In the genomic region with DNA sequence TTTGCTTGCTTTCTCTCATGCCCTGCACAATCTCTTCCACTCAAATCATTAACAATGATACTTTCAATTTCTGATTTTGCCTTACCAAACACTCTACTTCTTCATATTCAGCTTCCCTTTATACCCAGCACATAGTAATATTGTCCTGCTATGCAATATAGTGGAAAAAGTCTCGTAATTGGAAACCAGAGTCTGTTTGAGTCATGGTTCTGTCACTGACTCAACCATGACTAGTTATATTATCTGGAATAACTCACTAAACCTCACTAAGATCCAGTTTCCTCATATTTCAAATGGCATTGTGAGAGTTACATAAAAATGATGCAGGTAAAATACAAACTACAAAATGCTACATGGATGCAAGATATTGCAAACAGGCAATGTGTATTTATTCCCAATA, we compare ENCODE assay signal across 17 cellular contexts.
A peak's percentile ranks its signal among the peaks of the same experiment; 100 is the strongest.
DNase-seq lines count a peak whose midpoint lies in the region; TF ChIP-seq lines count a peak whose summit lies in the region.
"Had no signal": no experiment of that assay in that cellular context is flagged by ENCODE, and none has a peak within 500 bp of the region (broad histone marks: within the 10 kb centered on the region; RNA-seq: fewer than 3 reads in every experiment).

No MANE protein-coding gene starts in this region.

- H3K36me3 ChIP-seq in osteoblast (ENCODE audit: insufficient read depth, low read length), result no peaks in the 10 kb centered on the region
- H3K36me3 ChIP-seq: lower lobe of right lung had no signal

- H3K27me3 ChIP-seq in osteoblast (ENCODE audit: insufficient read depth, low read length), result no peaks in the 10 kb centered on the region

- H3K4me1 ChIP-seq in osteoblast (ENCODE audit: insufficient read depth, low read length), result peaks cover 8% of the 10 kb centered on the region
- H3K4me1 ChIP-seq: lower lobe of right lung had no signal

- H3K4me3 ChIP-seq in epithelial cell of esophagus (ENCODE audit: low read length) (no peak overlapping the region), osteoblast (ENCODE audit: insufficient read depth, low read length) (no peak overlapping the region)
- H3K4me3 ChIP-seq: lower lobe of right lung had no signal

- DNase-seq in GM03348 (ENCODE audit: low spot score) (peak; percentile 66), RPMI7951 (ENCODE audit: low read depth) (peak; percentile 62), epithelial cell of esophagus (ENCODE audit: low read depth) (peak; percentile 64), osteoblast (ENCODE audit: insufficient read length, low spot score, missing footprints) (no peak), NAMALWA (ENCODE audit: low spot score) (no peak), NCI-H774 (lab: John Stamatoyannopoulos, UW) (no peak), NCI-H524 (lab: John Stamatoyannopoulos, UW) (no peak)
- no peak for DNase-seq in activated effector memory CD4-positive, alpha-beta T cell treated with Interleukin-2 at 50 U/mL for 16 hours
- DNase-seq: activated CD4-positive, alpha-beta T cell treated with anti-CD3 and anti-CD28 coated beads, Interleukin-2, amount 50 U/mL, for 48 hours; GOT3; hypothalamus; lower lobe of right lung; NCI-H1694 treated with DMSO at 0.1 percent for 48 hours; NCI-H526 treated with DMSO at 0.1 percent for 48 hours; right cardiac atrium; stimulated activated CD4-positive, alpha-beta T cell treated with anti-CD3 and anti-CD28 coated beads, Interleukin-4, amount 100 ng/mL, for 4 hours had no signal

- no peaks in the 10 kb centered on the region for H4K20me1 ChIP-seq in osteoblast (ENCODE audit: insufficient read depth, low read length)

- no peaks in the 10 kb centered on the region for H3K9me3 ChIP-seq in osteoblast (ENCODE audit: low read depth, low read length)
- H3K9me3 ChIP-seq: lower lobe of right lung had no signal

- no peaks in the 10 kb centered on the region for H3K79me2 ChIP-seq in osteoblast (ENCODE audit: insufficient read depth, low read length)

- TF ChIP-seq CTCF in epithelial cell of esophagus (IDR thresholded peaks at IDR 0.05; ENCODE audit: insufficient read depth, low read depth, low read length, missing control alignments) (no peak), osteoblast (IDR thresholded peaks at IDR 0.05; ENCODE audit: extremely low read depth, low read depth, low read length) (no peak)

- H2AFZ ChIP-seq in osteoblast (ENCODE audit: low read length), result no peak overlapping the region

- H3K27ac ChIP-seq in osteoblast (ENCODE audit: low read depth, low read length), result no peak overlapping the region
- H3K27ac ChIP-seq: KMS-11, lower lobe of right lung had no signal

- peak overlapping the region; percentile 14 for H3K4me2 ChIP-seq in osteoblast (ENCODE audit: insufficient read depth, low read length)
- H3K4me2 ChIP-seq: KMS-11 had no signal

Comparison
In these comparisons a context has a peak if more than half of its experiments do, and no peak if none do; other contexts are left out.
1. DNase-seq: peak in GM03348 (single experiment), RPMI7951 (single experiment) and epithelial cell of esophagus (single experiment); none in osteoblast (single experiment), NAMALWA (single experiment), NCI-H774 (single experiment), NCI-H524 (0 of 2) and activated effector memory CD4-positive, alpha-beta T cell treated with Interleukin-2 at 50 U/mL for 16 hours (single experiment).